In genomic region chr16:19348125-19348524, GRCh38 we compare ENCODE assay signal across 17 cellular contexts.
DNase-seq lines count a peak whose midpoint lies in the region; ATAC-seq and TF ChIP-seq lines count a peak whose summit lies in the region.
"Had no signal": no experiment of that assay in that cellular context is flagged by ENCODE, and none has a peak within 500 bp of the region (broad histone marks: within the 10 kb centered on the region; RNA-seq: fewer than 3 reads in every experiment).

No MANE protein-coding gene starts in this region.

- TF ChIP-seq CTCF in GM23338 (conservative IDR thresholded peaks at IDR 0.05; ENCODE audit: low read depth in 2 of 2) (no peak), WERI-Rb-1 (IDR thresholded peaks at IDR 0.05; ENCODE audit: low read depth, low read length) (no peak), glutamatergic neuron (IDR thresholded peaks at IDR 0.05; ENCODE audit: partially characterized antibody, unreplicated experiment) (no peak)

- H3K79me2 ChIP-seq in GM23338 (replicated peaks; ENCODE audit: insufficient read depth): no peaks in the 10 kb centered on the region

- H3K36me3 ChIP-seq in GM23338 (ENCODE audit: insufficient read depth): no peaks in the 10 kb centered on the region; the same call in 1 of the 2 replicates
- H3K36me3 ChIP-seq in WERI-Rb-1: no peaks in the 10 kb centered on the region
- H3K36me3 ChIP-seq in neuron (ENCODE audit: insufficient read depth, low read length): no peaks in the 10 kb centered on the region
- H3K36me3 ChIP-seq: HAP-1 had no signal

- H3F3A ChIP-seq in GM23338 (replicated peaks; ENCODE audit: low read depth): no peaks in the 10 kb centered on the region

- H3K9me2 ChIP-seq in GM23338 (ENCODE audit: insufficient read depth): no peaks in the 10 kb centered on the region

- peak overlapping the region; percentile 57; the same call in 1 of the 2 replicates for H3K4me2 ChIP-seq in GM23338
- H3K4me2 ChIP-seq: KMS-11 had no signal

- H3K4me3 Mint-ChIP-seq in GM23338: peak overlapping the region; percentile 50
- H3K4me3 Mint-ChIP-seq in glutamatergic neuron (ENCODE audit: unreplicated experiment): peak overlapping the region; percentile 74
- H3K4me3 Mint-ChIP-seq: CD4-positive, CD25-positive, alpha-beta regulatory T cell; IgD-negative memory B cell had no signal

- H3K4me1 ChIP-seq in GM23338 (ENCODE audit: insufficient read depth) (peaks cover 30% of the 10 kb centered on the region), neuron (ENCODE audit: insufficient read depth, low read length) (peaks cover 6% of the 10 kb centered on the region)
- H3K4me1 ChIP-seq: HAP-1 had no signal

- H3K27ac Mint-ChIP-seq in GM23338: peak overlapping the region; percentile 96; the same call in 1 of the 2 replicates
- peak overlapping the region; percentile 96 for H3K27ac Mint-ChIP-seq in glutamatergic neuron (ENCODE audit: unreplicated experiment)

- H3K9me3 ChIP-seq in WERI-Rb-1 (ENCODE audit: severe bottlenecking): peaks cover 9% of the 10 kb centered on the region
- no peaks in the 10 kb centered on the region for H3K9me3 ChIP-seq in neuron (ENCODE audit: low read length)
- H3K9me3 ChIP-seq: HAP-1 had no signal

- ATAC-seq in GM23338: no peak

- H2AFZ ChIP-seq in GM23338 (peak overlapping the region; percentile 80), neuron (ENCODE audit: low read depth, low read length) (peak overlapping the region; percentile 33)

- no peaks in the 10 kb centered on the region for H4K20me1 ChIP-seq in GM23338 (replicated peaks; ENCODE audit: insufficient read depth)

- H3K9me3 Mint-ChIP-seq in GM23338: peaks cover 1% of the 10 kb centered on the region; the same call in 1 of the 3 replicates
- peaks cover 13% of the 10 kb centered on the region for H3K9me3 Mint-ChIP-seq in glutamatergic neuron (ENCODE audit: unreplicated experiment)
- H3K9me3 Mint-ChIP-seq: CD4-positive, CD25-positive, alpha-beta regulatory T cell; IgD-negative memory B cell had no signal

- H3K36me3 Mint-ChIP-seq in GM23338 (ENCODE audit: low read depth): no peaks in the 10 kb centered on the region
- H3K36me3 Mint-ChIP-seq in glutamatergic neuron (ENCODE audit: unreplicated experiment): peaks cover 4% of the 10 kb centered on the region
- H3K36me3 Mint-ChIP-seq: CD4-positive, CD25-positive, alpha-beta regulatory T cell had no signal

- H3K4me1 Mint-ChIP-seq in GM23338 (peaks cover 32% of the 10 kb centered on the region), glutamatergic neuron (ENCODE audit: low read depth, unreplicated experiment) (peaks cover 23% of the 10 kb centered on the region)
- H3K4me1 Mint-ChIP-seq: CD4-positive, CD25-positive, alpha-beta regulatory T cell; IgD-negative memory B cell had no signal

- H3K27ac ChIP-seq in GM23338 (ENCODE audit: low read depth) (peak overlapping the region; percentile 6; the same call in 1 of the 2 replicates), WERI-Rb-1 (peak overlapping the region; percentile 85)
- H3K27ac ChIP-seq: KMS-11 had no signal

- no peaks in the 10 kb centered on the region for H3K27me3 ChIP-seq in GM23338 (ENCODE audit: insufficient read depth)
- no peaks in the 10 kb centered on the region for H3K27me3 ChIP-seq in WERI-Rb-1 (ENCODE audit: insufficient read depth, low read depth, severe bottlenecking)
- H3K27me3 ChIP-seq in neuron (ENCODE audit: insufficient read depth, low read length): peaks cover 7% of the 10 kb centered on the region

- DNase-seq in GM23338 (ENCODE audit: low spot score): no peak
- no peak for DNase-seq in WERI-Rb-1
- no peak for DNase-seq in glutamatergic neuron
- no peak for DNase-seq in amygdala (lab: John Stamatoyannopoulos, UW)
- DNase-seq in activated effector memory CD4-positive, alpha-beta T cell treated with anti-CD3 and anti-CD28 coated beads, Interleukin-2, amount 50 U/mL, for 16 hours: no peak
- no peak for DNase-seq in dedifferentiated amniotic fluid mesenchymal stem cell (ENCODE audit: extremely low spot score)
- DNase-seq: 8988T; CD4-positive, CD25-positive, alpha-beta regulatory T cell; MM.1S; NCI-H2029; NCI-H446 treated with DMSO at 0.1 percent for 48 hours; NCI-H526 treated with DMSO at 0.1 percent for 48 hours; Right ventricle myocardium superior had no signal

- H3K4me3 ChIP-seq in GM23338 (no peak overlapping the region), WERI-Rb-1 (ENCODE audit: low read depth, low read length) (peak overlapping the region; percentile 35), neuron (ENCODE audit: low read length) (no peak overlapping the region)
- H3K4me3 ChIP-seq: HAP-1 had no signal

- H3K27me3 Mint-ChIP-seq in GM23338 (ENCODE audit: insufficient read depth, low read depth, poor library complexity) (peaks cover 4% of the 10 kb centered on the region), glutamatergic neuron (ENCODE audit: unreplicated experiment) (peaks cover 16% of the 10 kb centered on the region)
- H3K27me3 Mint-ChIP-seq: CD4-positive, CD25-positive, alpha-beta regulatory T cell had no signal

TF ChIP-seq in GM23338, 12 proteins besides CTCF, POLR2A, EP300 and RAD21:
- no peak for TF ChIP-seq ZNF331 (CRISPR knock-in tag; IDR thresholded peaks at IDR 0.05; ENCODE audit: low read depth)
- TF ChIP-seq ZNF114 (CRISPR knock-in tag; IDR thresholded peaks at IDR 0.05): no peak
- TF ChIP-seq REST (IDR thresholded peaks at IDR 0.05; ENCODE audit: unreplicated experiment): no peak
- no peak for TF ChIP-seq EZH2phosphoT487 (IDR thresholded peaks at IDR 0.05; ENCODE audit: unreplicated experiment)
- no peak for TF ChIP-seq CREB1 (CRISPR knock-in tag; IDR thresholded peaks at IDR 0.05; ENCODE audit: low read depth)
- TF ChIP-seq EZH2 (IDR thresholded peaks at IDR 0.05; ENCODE audit: low read depth, unreplicated experiment): no peak
- TF ChIP-seq POLR2AphosphoS5 (IDR thresholded peaks at IDR 0.05; ENCODE audit: low read depth): no peak
- no peak for TF ChIP-seq STAT1 (IDR thresholded peaks at IDR 0.05; ENCODE audit: unreplicated experiment)
